ENCODE assay signal across 15 cellular contexts in genomic region chr1:51621841-51622454, GRCh38. TPM values are rescaled to one million over a fixed set of nuclear protein-coding genes. Genes with fewer than 3 reads are reported as not detected.
DNase-seq lines count a peak whose midpoint lies in the region; ATAC-seq, FAIRE-seq and TF ChIP-seq lines count a peak whose summit lies in the region.
"Had no signal": no experiment of that assay in that cellular context is flagged by ENCODE, and none has a peak within 500 bp of the region (broad histone marks: within the 10 kb centered on the region; RNA-seq: fewer than 3 reads in every experiment).

No MANE protein-coding gene starts in this region.

- H3K36me3 Mint-ChIP-seq in GM23338 (ENCODE audit: low read depth) (no peaks in the 10 kb centered on the region), neural progenitor cell (no peaks in the 10 kb centered on the region)
- H3K36me3 Mint-ChIP-seq in activated CD4-positive, alpha-beta memory T cell treated with anti-CD3 and anti-CD28 coated beads for 36 hours, result no peaks in the 10 kb centered on the region

- H3K9me3 ChIP-seq in SJSA1 (replicated peaks), result no peaks in the 10 kb centered on the region
- no peaks in the 10 kb centered on the region for H3K9me3 ChIP-seq in keratinocyte (ENCODE audit: control insufficient read depth, low read depth, low read length)
- no peaks in the 10 kb centered on the region for H3K9me3 ChIP-seq in subcutaneous abdominal adipose tissue (ENCODE audit: control insufficient read depth in 5 of 5, low read length in 5 of 5)
- H3K9me3 ChIP-seq in neural progenitor cell (ENCODE audit: low read depth), result no peaks in the 10 kb centered on the region
- H3K9me3 ChIP-seq: adrenal gland, BLaER1, HAP-1, upper lobe of left lung had no signal

- DNase-seq in GM23338 (ENCODE audit: low spot score), result no peak
- DNase-seq in SJSA1 (ENCODE audit: low read depth in 1 of 2, low spot score in 2 of 2), result no peak
- DNase-seq in keratinocyte (ENCODE audit: low read depth, low spot score), result no peak
- DNase-seq in T-helper 2 cell, result no peak
- DNase-seq in activated CD4-positive, alpha-beta memory T cell treated with anti-CD3 and anti-CD28 coated beads for 36 hours, result no peak
- no peak for DNase-seq in neural progenitor cell (ENCODE audit: low spot score)
- DNase-seq: activated CD4-positive, alpha-beta T cell treated with anti-CD3 and anti-CD28 coated beads, Interleukin-2, amount 50 U/mL, for 4 hours; naive thymus-derived CD4-positive, alpha-beta T cell; stimulated activated CD4-positive, alpha-beta T cell treated with anti-CD3 and anti-CD28 coated beads, Interleukin-2, amount 100 ng/mL, for 24 hours had no signal

- H3K4me3 ChIP-seq in GM23338 (no peak overlapping the region), SJSA1 (no peak overlapping the region), keratinocyte (ENCODE audit: control insufficient read depth in 2 of 3, extremely low read depth in 1 of 3, insufficient read depth in 2 of 3, low read depth in 1 of 3, low read length in 3 of 3) (peak overlapping the region in 1 of 3 experiments; percentile 22), subcutaneous abdominal adipose tissue (ENCODE audit: low read depth in 1 of 5, low read length in 5 of 5) (no peak overlapping the region), neural progenitor cell (no peak overlapping the region)
- H3K4me3 ChIP-seq: adrenal gland, BLaER1, HAP-1, upper lobe of left lung had no signal

- H4K20me1 ChIP-seq in GM23338 (replicated peaks; ENCODE audit: insufficient read depth) (peaks cover 16% of the 10 kb centered on the region), keratinocyte (ENCODE audit: control insufficient read depth, extremely low read depth, insufficient read depth, low read length) (no peaks in the 10 kb centered on the region), neural progenitor cell (ENCODE audit: low read depth) (peaks cover 3% of the 10 kb centered on the region)

- no peaks in the 10 kb centered on the region for H3K9me2 ChIP-seq in GM23338 (ENCODE audit: insufficient read depth)

- no peak for ATAC-seq in GM23338

- H3K4me3 Mint-ChIP-seq in GM23338 (no peak overlapping the region; the same call in 2 of the 3 replicates), neural progenitor cell (no peak overlapping the region)
- no peak overlapping the region for H3K4me3 Mint-ChIP-seq in activated CD4-positive, alpha-beta memory T cell treated with anti-CD3 and anti-CD28 coated beads for 36 hours

- no peak for FAIRE-seq in keratinocyte (lab: Jason Lieb, UNC)
- FAIRE-seq: TTC549 had no signal

- H3K9ac ChIP-seq in keratinocyte (ENCODE audit: control insufficient read depth, extremely low read depth, insufficient read depth, low read length) (no peak overlapping the region), subcutaneous abdominal adipose tissue (ENCODE audit: low read length in 5 of 5) (no peak overlapping the region), neural progenitor cell (no peak overlapping the region)
- H3K9ac ChIP-seq: BLaER1 had no signal

- intact Hi-C loops in activated CD4-positive, alpha-beta memory T cell treated with anti-CD3 and anti-CD28 coated beads for 36 hours (cut with micrococcal nuclease), result no loop called here

- no peaks in the 10 kb centered on the region for H3K9me1 ChIP-seq in keratinocyte (ENCODE audit: control insufficient read depth, extremely low read depth, insufficient read depth, low read length)

- dilution Hi-C loops in keratinocyte (cut with MboI; ENCODE audit: extremely low pct_ligation_motif_present, low sequenced_read_pairs), result no loop called here

- no peak overlapping the region for H3K4me2 ChIP-seq in GM23338
- H3K4me2 ChIP-seq in keratinocyte (ENCODE audit: control insufficient read depth, extremely low read depth, insufficient read depth, low read depth, low read length), result peak overlapping the region; percentile 69
- no peak overlapping the region for H3K4me2 ChIP-seq in neural progenitor cell
- H3K4me2 ChIP-seq: BLaER1 had no signal

- POLR2A ChIA-PET in activated CD4-positive, alpha-beta memory T cell treated with anti-CD3 and anti-CD28 coated beads for 36 hours (lab: Charles Lee), result no interaction called here

- H3K4me1 Mint-ChIP-seq in GM23338, result peaks cover 20% of the 10 kb centered on the region
- peaks cover 47% of the 10 kb centered on the region for H3K4me1 Mint-ChIP-seq in activated CD4-positive, alpha-beta memory T cell treated with anti-CD3 and anti-CD28 coated beads for 36 hours (ENCODE audit: low read depth)
- peaks cover 14% of the 10 kb centered on the region for H3K4me1 Mint-ChIP-seq in neural progenitor cell

- H3F3A ChIP-seq in GM23338 (replicated peaks; ENCODE audit: low read depth) (no peaks in the 10 kb centered on the region), neural progenitor cell (ENCODE audit: low read depth) (no peaks in the 10 kb centered on the region)

- H3K79me2 ChIP-seq in GM23338 (replicated peaks; ENCODE audit: insufficient read depth), result peaks cover 63% of the 10 kb centered on the region
- H3K79me2 ChIP-seq in keratinocyte (ENCODE audit: control insufficient read depth, insufficient read depth, low read length), result peaks cover 75% of the 10 kb centered on the region
- peaks cover 64% of the 10 kb centered on the region for H3K79me2 ChIP-seq in neural progenitor cell (ENCODE audit: low read depth)

- H3K27me3 Mint-ChIP-seq in GM23338 (ENCODE audit: insufficient read depth, low read depth, poor library complexity), result peaks cover 7% of the 10 kb centered on the region
- H3K27me3 Mint-ChIP-seq in activated CD4-positive, alpha-beta memory T cell treated with anti-CD3 and anti-CD28 coated beads for 36 hours, result no peaks in the 10 kb centered on the region
- no peaks in the 10 kb centered on the region for H3K27me3 Mint-ChIP-seq in neural progenitor cell (ENCODE audit: insufficient read depth, low read depth)
- H3K27me3 Mint-ChIP-seq: naive thymus-derived CD4-positive, alpha-beta T cell had no signal

- no peaks in the 10 kb centered on the region for H3K27me3 ChIP-seq in GM23338 (ENCODE audit: insufficient read depth)
- H3K27me3 ChIP-seq in SJSA1 (replicated peaks), result no peaks in the 10 kb centered on the region
- H3K27me3 ChIP-seq in keratinocyte (ENCODE audit: control insufficient read depth, extremely low read depth, insufficient read depth, low read length), result no peaks in the 10 kb centered on the region
- no peaks in the 10 kb centered on the region for H3K27me3 ChIP-seq in subcutaneous abdominal adipose tissue (ENCODE audit: control insufficient read depth in 5 of 5, insufficient read depth in 4 of 5, low read length in 5 of 5)
- H3K27me3 ChIP-seq in neural progenitor cell, result no peaks in the 10 kb centered on the region
- H3K27me3 ChIP-seq: adrenal gland, BLaER1, upper lobe of left lung had no signal

- H3K9me3 Mint-ChIP-seq in GM23338 (no peaks in the 10 kb centered on the region), neural progenitor cell (no peaks in the 10 kb centered on the region)
- H3K9me3 Mint-ChIP-seq in activated CD4-positive, alpha-beta memory T cell treated with anti-CD3 and anti-CD28 coated beads for 36 hours, result no peaks in the 10 kb centered on the region
- H3K9me3 Mint-ChIP-seq: naive thymus-derived CD4-positive, alpha-beta T cell had no signal

- H3K27ac Mint-ChIP-seq in GM23338 (peak overlapping the region; percentile 22; the same call in 1 of the 2 replicates), neural progenitor cell (no peak overlapping the region)
- no peak overlapping the region for H3K27ac Mint-ChIP-seq in activated CD4-positive, alpha-beta memory T cell treated with anti-CD3 and anti-CD28 coated beads for 36 hours

- no peak overlapping the region for H2AFZ ChIP-seq in GM23338
- H2AFZ ChIP-seq in keratinocyte (ENCODE audit: control insufficient read depth, low read length), result no peak overlapping the region
- H2AFZ ChIP-seq in neural progenitor cell (replicated peaks), result no peak overlapping the region

- TF ChIP-seq CTCF in GM23338 (conservative IDR thresholded peaks at IDR 0.05; ENCODE audit: low read depth in 2 of 2) (no peak), keratinocyte (optimal IDR thresholded peaks at IDR 0.05 in 1 of 3, IDR thresholded peaks at IDR 0.05 in 1 of 3, conservative IDR thresholded peaks at IDR 0.05 in 1 of 3; ENCODE audit: extremely low read depth in 1 of 3, insufficient read depth in 2 of 3, low read length in 3 of 3) (no peak), neural progenitor cell (IDR thresholded peaks at IDR 0.05) (no peak)

- H3K27ac ChIP-seq in GM23338 (ENCODE audit: low read depth) (0 out of 2 replicates have a peak overlapping the region, but pooled peaks have one; percentile 23), SJSA1 (peak overlapping the region; percentile 59), keratinocyte (ENCODE audit: control insufficient read depth, insufficient read depth, low read length) (peak overlapping the region; percentile 75), subcutaneous abdominal adipose tissue (ENCODE audit: low read depth, low read length) (peak overlapping the region; percentile 63), neural progenitor cell (no peak overlapping the region)
- H3K27ac ChIP-seq: BLaER1 had no signal

- CTCF ChIA-PET in activated CD4-positive, alpha-beta memory T cell treated with anti-CD3 and anti-CD28 coated beads for 36 hours (lab: Charles Lee), result interaction anchor here (0.8 to 1.0 kb wide), 2 partner anchors 9 to 144 kb away, joined by 3 read pairs; no protein-coding TSS in a partner anchor

- peaks cover 26% of the 10 kb centered on the region for H3K4me1 ChIP-seq in GM23338 (ENCODE audit: insufficient read depth)
- peaks cover 72% of the 10 kb centered on the region for H3K4me1 ChIP-seq in SJSA1 (replicated peaks)
- peaks cover 30% of the 10 kb centered on the region for H3K4me1 ChIP-seq in keratinocyte (ENCODE audit: control insufficient read depth, extremely low read depth, insufficient read depth, low read length)
- H3K4me1 ChIP-seq in subcutaneous abdominal adipose tissue (ENCODE audit: control insufficient read depth in 5 of 5, insufficient read depth in 5 of 5, low read length in 5 of 5), result peaks cover 0 to 58% (median 52%) of the 10 kb centered on the region in 5 donors
- H3K4me1 ChIP-seq in neural progenitor cell, result peaks cover 12% of the 10 kb centered on the region

- H3K36me3 ChIP-seq in GM23338 (ENCODE audit: insufficient read depth), result no peaks in the 10 kb centered on the region
- H3K36me3 ChIP-seq in SJSA1, result peaks cover 16% of the 10 kb centered on the region
- no peaks in the 10 kb centered on the region for H3K36me3 ChIP-seq in keratinocyte (ENCODE audit: control insufficient read depth in 2 of 2, extremely low read depth in 1 of 2, insufficient read depth in 2 of 2, low read length in 2 of 2)
- no peaks in the 10 kb centered on the region for H3K36me3 ChIP-seq in subcutaneous abdominal adipose tissue (ENCODE audit: control insufficient read depth in 5 of 5, insufficient read depth in 5 of 5, low read length in 5 of 5)
- H3K36me3 ChIP-seq in neural progenitor cell, result no peaks in the 10 kb centered on the region
- H3K36me3 ChIP-seq: adrenal gland, BLaER1, HAP-1, upper lobe of left lung had no signal

RNA-seq across cellular contexts. Expression of gene OSBPL9, which starts 5.1 kb away (rescaled TPM):
- 74.9 and 82.7 TPM in 2 replicates for total RNA-seq in GM23338 (2014; rRNA removed; shearing (Covaris generic))
- 102 and 103 TPM in 2 replicates for polyA plus RNA-seq in GM23338 (2016; fragmentation: Nextera tagmentation; extraction: Ambion mirVana)
- total RNA-seq in SJSA1 (2014; rRNA removed; shearing (Covaris generic)), result 86.3 and 117 TPM in 2 replicates
- polyA plus RNA-seq in keratinocyte, result 49.1 to 68.0 TPM (median 62.7 TPM) in 3 replicates
- polyA plus RNA-seq in keratinocyte (2011; ENCODE audit: low read depth), result 33.5 TPM
- polyA plus RNA-seq in keratinocyte (2011; cell fraction: cytosol; rRNA removed), result 33.1 and 74.8 TPM in 2 replicates
- 63.3 and 70.7 TPM in 2 replicates for polyA plus RNA-seq in keratinocyte (2011; cell fraction: nucleus; rRNA removed)
- polyA plus RNA-seq in keratinocyte (2012; ENCODE audit: low replicate concordance), result 36.3 and 38.4 TPM in 2 replicates
- polyA minus RNA-seq in keratinocyte, result 82.5 to 90.1 TPM (median 90.1 TPM) in 3 replicates
- polyA minus RNA-seq in keratinocyte (2011; cell fraction: cytosol; rRNA and poly(A)+ RNA removed), result 42.0 TPM
- 71.3 and 98.7 TPM in 2 replicates for polyA minus RNA-seq in keratinocyte (2011; cell fraction: nucleus; rRNA and poly(A)+ RNA removed)
- 10 to 100 TPM; 46.1 to 48.6 TPM for total RNA-seq in activated CD4-positive, alpha-beta memory T cell treated with anti-CD3 and anti-CD28 coated beads for 36 hours
- total RNA-seq in neural progenitor cell (ENCODE audit: low replicate concordance), result 112 and 149 TPM in 2 replicates
